Comparison of ENCODE assay signal across 11 cellular contexts in the genomic region with DNA sequence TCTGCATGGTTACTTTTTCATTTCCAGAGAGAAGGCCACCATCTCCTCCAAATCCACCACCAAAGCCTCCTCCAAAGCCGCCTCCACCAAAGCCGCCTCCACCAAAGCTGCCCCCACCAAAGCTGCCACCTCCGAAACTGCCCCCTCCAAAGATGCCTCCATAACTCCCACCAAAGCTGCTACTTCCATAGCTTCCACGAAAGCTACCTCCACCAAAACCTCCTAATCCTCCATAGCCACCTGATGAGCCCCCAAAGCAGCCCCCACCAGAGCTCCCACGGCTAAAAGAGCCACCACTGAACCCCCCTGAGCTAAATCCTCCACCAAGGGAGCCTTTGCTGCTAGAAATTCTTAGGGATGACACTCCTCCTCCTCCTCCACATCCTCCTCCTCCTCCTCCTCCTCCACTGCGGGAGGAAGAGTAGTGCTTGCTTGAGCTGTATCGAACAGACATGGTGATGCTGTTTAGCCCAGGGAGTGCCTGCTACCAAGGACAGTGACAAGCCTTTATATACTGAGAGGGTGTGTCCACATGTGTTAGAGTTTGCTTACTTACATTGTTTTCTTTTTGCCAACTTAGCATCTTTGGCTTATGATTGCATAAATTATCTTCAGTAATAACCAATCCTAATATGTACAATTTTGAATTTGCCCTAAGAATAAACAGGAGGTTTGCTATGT. TPM values are rescaled to one million over a fixed set of nuclear protein-coding genes. Genes with fewer than 3 reads are reported as not detected.
DNase-seq lines count a peak whose midpoint lies in the region; ATAC-seq and TF ChIP-seq lines count a peak whose summit lies in the region.
"Had no signal": no experiment of that assay in that cellular context is flagged by ENCODE, and none has a peak within 500 bp of the region (broad histone marks: within the 10 kb centered on the region; RNA-seq: fewer than 3 reads in every experiment).

A gene (minus strand): TSS at position 483 of the 681 bp plus-strand sequence. CDS start 29 bp downstream, at position 454.

- H2AFZ ChIP-seq in SK-N-SH (ENCODE audit: low read depth) (no peak within 1 kb of the TSS), hepatocyte (no peak within 1 kb of the TSS)

- H3K27me3 Mint-ChIP-seq in activated CD8-positive, alpha-beta T cell treated with anti-CD3 and anti-CD28 coated beads, Interleukin-2, amount 10 ng/mL, durations not matched to agents 7 days and 5 days (ENCODE audit: low read depth), result peaks cover 2% of the 10 kb centered on the region

- TF ChIP-seq RAD21 in SK-N-SH (IDR thresholded peaks at IDR 0.05; ENCODE audit: low read length), result no peak

- DNase-seq in SK-N-SH (no peak), hepatocyte (ENCODE audit: low spot score) (no peak), NCI-H82 (lab: John Stamatoyannopoulos, UW) (no peak)
- no peak for DNase-seq in activated CD8-positive, alpha-beta T cell treated with anti-CD3 and anti-CD28 coated beads, Interleukin-2, amount 10 ng/mL, durations not matched to agents 7 days and 5 days
- DNase-seq: kidney glomerular epithelial cell, NCI-H1048 had no signal

- H3K27me3 ChIP-seq in SK-N-SH (ENCODE audit: insufficient read depth), result no peaks in the 10 kb centered on the region
- H3K27me3 ChIP-seq in hepatocyte, result no peaks in the 10 kb centered on the region

- no peak within 1 kb of the TSS for H3K27ac Mint-ChIP-seq in activated CD8-positive, alpha-beta T cell treated with anti-CD3 and anti-CD28 coated beads, Interleukin-2, amount 10 ng/mL, durations not matched to agents 7 days and 5 days

- H3F3A ChIP-seq in SK-N-SH (replicated peaks; ENCODE audit: insufficient read depth), result peaks cover 30% of the 10 kb centered on the region

- no peak for ATAC-seq in SK-N-SH treated with all-trans-retinoic acid at 6 μM for 48 hours
- no peak for ATAC-seq in activated CD8-positive, alpha-beta T cell treated with anti-CD3 and anti-CD28 coated beads, Interleukin-2, amount 10 ng/mL, durations not matched to agents 7 days and 5 days
- ATAC-seq in GM21390 (IDR thresholded peaks at IDR 0.05; ENCODE audit: unreplicated experiment), result no peak
- ATAC-seq in HG03432 (IDR thresholded peaks at IDR 0.05; ENCODE audit: unreplicated experiment), result no peak

- no peak within 1 kb of the TSS for H3K4me3 Mint-ChIP-seq in activated CD8-positive, alpha-beta T cell treated with anti-CD3 and anti-CD28 coated beads, Interleukin-2, amount 10 ng/mL, durations not matched to agents 7 days and 5 days

- H3K36me3 ChIP-seq in SK-N-SH (replicated peaks in 1 of 2; ENCODE audit: control insufficient read depth in 1 of 2, insufficient read depth in 2 of 2, low read length in 1 of 2) (peaks cover 7% of the 10 kb centered on the region in 2 experiments), hepatocyte (replicated peaks; ENCODE audit: insufficient read depth, low read depth) (peaks cover 6% of the 10 kb centered on the region)

- no peak for TF ChIP-seq EP300 in SK-N-SH (IDR thresholded peaks at IDR 0.05; ENCODE audit: borderline replicate concordance in 1 of 2, low read depth in 1 of 2, low read length in 1 of 2)

- peaks cover 30% of the 10 kb centered on the region for H3K36me3 Mint-ChIP-seq in activated CD8-positive, alpha-beta T cell treated with anti-CD3 and anti-CD28 coated beads, Interleukin-2, amount 10 ng/mL, durations not matched to agents 7 days and 5 days (ENCODE audit: low read depth)

- no peaks in the 10 kb centered on the region for H3K9me3 Mint-ChIP-seq in activated CD8-positive, alpha-beta T cell treated with anti-CD3 and anti-CD28 coated beads, Interleukin-2, amount 10 ng/mL, durations not matched to agents 7 days and 5 days (ENCODE audit: insufficient read depth)

- WGBS in SK-N-SH (ENCODE audit: low lambda C conversion rate), result 77% methylated on average over 7 of the region's 7 CpGs
- WGBS in hepatocyte (ENCODE audit: low lambda C conversion rate, missing lambda C conversion rate), result 88% methylated on average over 7 of the region's 7 CpGs

- no peaks in the 10 kb centered on the region; the same call in none of the 2 replicates for H3K79me2 ChIP-seq in SK-N-SH (ENCODE audit: insufficient read depth)
- peaks cover 39% of the 10 kb centered on the region for H3K79me2 ChIP-seq in hepatocyte

- H3K9me3 ChIP-seq in SK-N-SH, result no peaks in the 10 kb centered on the region
- no peaks in the 10 kb centered on the region for H3K9me3 ChIP-seq in hepatocyte (ENCODE audit: low read depth)
- H3K9me3 ChIP-seq: thoracic aorta had no signal

- TF ChIP-seq CTCF in SK-N-SH (IDR thresholded peaks at IDR 0.05) (no peak), hepatocyte (IDR thresholded peaks at IDR 0.05; ENCODE audit: poor library complexity) (no peak)

- H3K4me2 ChIP-seq in SK-N-SH (no peak within 1 kb of the TSS), hepatocyte (no peak within 1 kb of the TSS)

- no peak within 1 kb of the TSS for H3K27ac ChIP-seq in SK-N-SH (ENCODE audit: low read depth in 2 of 2, low read length in 1 of 2)
- no peak within 1 kb of the TSS for H3K27ac ChIP-seq in hepatocyte
- H3K27ac ChIP-seq in skin epidermis, result peak within 1 kb of the TSS in 15 of 21 experiments; percentile 17 to 95 (median 64)

- H3K4me1 ChIP-seq in SK-N-SH (ENCODE audit: control insufficient read depth in 1 of 2, insufficient read depth in 2 of 2, low read depth in 1 of 2, low read length in 1 of 2) (no peaks in the 10 kb centered on the region; a peak in 1 of 4 replicates), hepatocyte (ENCODE audit: insufficient read depth) (peaks cover 17% of the 10 kb centered on the region)

- H3K9ac ChIP-seq in SK-N-SH, result no peak within 1 kb of the TSS

- H3K4me3 ChIP-seq in SK-N-SH (ENCODE audit: low read depth in 2 of 2, low read length in 1 of 2) (no peak within 1 kb of the TSS), hepatocyte (no peak within 1 kb of the TSS), skin epidermis (peak within 1 kb of the TSS in 3 of 7 experiments; percentile 20 to 57 (median 49))
- H3K4me3 ChIP-seq: thoracic aorta had no signal

- H3K9me2 ChIP-seq in SK-N-SH (no peaks in the 10 kb centered on the region), hepatocyte (replicated peaks; ENCODE audit: insufficient read depth) (no peaks in the 10 kb centered on the region)

- H4K20me1 ChIP-seq in SK-N-SH (ENCODE audit: insufficient read depth) (no peaks in the 10 kb centered on the region), hepatocyte (ENCODE audit: insufficient read depth, poor library complexity, severe bottlenecking) (no peaks in the 10 kb centered on the region)

- peaks cover 36% of the 10 kb centered on the region for H3K4me1 Mint-ChIP-seq in activated CD8-positive, alpha-beta T cell treated with anti-CD3 and anti-CD28 coated beads, Interleukin-2, amount 10 ng/mL, durations not matched to agents 7 days and 5 days (ENCODE audit: low read depth)

- CTCF ChIA-PET in SK-N-SH (lab: Yijun Ruan, JAX), result interaction anchor here (1.0 to 1.2 kb wide), 2 partner anchors 18 to 840 kb away, joined by 3 to 4 read pairs; no protein-coding TSS in a partner anchor
- CTCF ChIA-PET in activated CD8-positive, alpha-beta T cell treated with anti-CD3 and anti-CD28 coated beads, Interleukin-2, amount 10 ng/mL, durations not matched to agents 7 days and 5 days (lab: Charles Lee), result interaction anchor here (0.6 to 1.0 kb wide), 2 partner anchors 10 to 34 kb away, joined by 3 read pairs; no protein-coding TSS in a partner anchor

- POLR2A ChIA-PET in SK-N-SH (lab: Yijun Ruan, JAX), result no interaction called here
- POLR2A ChIA-PET in activated CD8-positive, alpha-beta T cell treated with anti-CD3 and anti-CD28 coated beads, Interleukin-2, amount 10 ng/mL, durations not matched to agents 7 days and 5 days (lab: Charles Lee), result interaction anchor here (0.6 kb wide), 1 partner anchor 683 kb away, joined by 3 read pairs; no protein-coding TSS in a partner anchor

TF ChIP-seq in SK-N-SH, 30 proteins besides CTCF, POLR2A, EP300 and RAD21 (continues in another document):
- TF ChIP-seq NFIC (IDR thresholded peaks at IDR 0.05; ENCODE audit: borderline replicate concordance) (no peak), EZH2phosphoT487 (IDR thresholded peaks at IDR 0.05; ENCODE audit: borderline replicate concordance, low read depth) (no peak), FOSL2 (IDR thresholded peaks at IDR 0.05; ENCODE audit: borderline replicate concordance, low read depth) (no peak), RFX5 (IDR thresholded peaks at IDR 0.05; ENCODE audit: low read length) (no peak), SIN3A (IDR thresholded peaks at IDR 0.05; ENCODE audit: borderline replicate concordance, low read depth, low read length) (no peak), NRF1 (IDR thresholded peaks at IDR 0.05; ENCODE audit: low read depth, low read length) (no peak), YY1 (IDR thresholded peaks at IDR 0.05; ENCODE audit: low read depth) (no peak), CHD2 (IDR thresholded peaks at IDR 0.05; ENCODE audit: low read length, partially characterized antibody) (no peak)

TF ChIP-seq in SK-N-SH treated with all-trans-retinoic acid at 6 μM for 48 hours, 23 proteins besides CTCF, POLR2A, EP300 and RAD21 (continues in another document):
- TF ChIP-seq ZNF565 (CRISPR knock-in tag; conservative IDR thresholded peaks at IDR 0.05; ENCODE audit: low read depth) (no peak), TCF4 (CRISPR knock-in tag; IDR thresholded peaks at IDR 0.05; ENCODE audit: borderline replicate concordance) (no peak)
- TF ChIP-seq, protein P1, sequence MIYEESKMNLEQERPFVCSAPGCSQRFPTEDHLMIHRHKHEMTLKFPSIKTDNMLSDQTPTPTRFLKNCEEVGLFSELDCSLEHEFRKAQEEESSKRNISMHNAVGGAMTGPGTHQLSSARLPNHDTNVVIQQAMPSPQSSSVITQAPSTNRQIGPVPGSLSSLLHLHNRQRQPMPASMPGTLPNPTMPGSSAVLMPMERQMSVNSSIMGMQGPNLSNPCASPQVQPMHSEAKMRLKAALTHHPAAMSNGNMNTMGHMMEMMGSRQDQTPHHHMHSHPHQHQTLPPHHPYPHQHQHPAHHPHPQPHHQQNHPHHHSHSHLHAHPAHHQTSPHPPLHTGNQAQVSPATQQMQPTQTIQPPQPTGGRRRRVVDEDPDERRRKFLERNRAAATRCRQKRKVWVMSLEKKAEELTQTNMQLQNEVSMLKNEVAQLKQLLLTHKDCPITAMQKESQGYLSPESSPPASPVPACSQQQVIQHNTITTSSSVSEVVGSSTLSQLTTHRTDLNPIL (CRISPR knock-in tag; IDR thresholded peaks at IDR 0.05; ENCODE audit: low read depth), result no peak

RNA-seq across cellular contexts. Expression of the gene that starts here (rescaled TPM):
- polyA plus RNA-seq in SK-N-SH (2012; rRNA removed) (17.1 and 31.6 TPM in 2 replicates), hepatocyte (153 and 165 TPM in 2 replicates)
- 49.3 and 65.9 TPM in 2 replicates for polyA plus RNA-seq in SK-N-SH (2012; cell fraction: cytosol; rRNA removed)
- 11.0 and 11.7 TPM in 2 replicates for polyA plus RNA-seq in SK-N-SH (2012; cell fraction: nucleus; rRNA removed)
- 10 to 100 TPM; 26.9 to 28.2 TPM for total RNA-seq in activated CD8-positive, alpha-beta T cell treated with anti-CD3 and anti-CD28 coated beads, Interleukin-2, amount 10 ng/mL, durations not matched to agents 7 days and 5 days
- total RNA-seq in hepatocyte, result 29.4 and 39.7 TPM in 2 replicates

Comparison
In these comparisons a context has a peak if more than half of its experiments do, and no peak if none do; other contexts are left out.
1. H3K27ac ChIP-seq: peak in skin epidermis (15 of 21); none in SK-N-SH (0 of 2) and hepatocyte (single experiment).